Comparison of ENCODE assay signal across 12 cellular contexts in the genomic region with DNA sequence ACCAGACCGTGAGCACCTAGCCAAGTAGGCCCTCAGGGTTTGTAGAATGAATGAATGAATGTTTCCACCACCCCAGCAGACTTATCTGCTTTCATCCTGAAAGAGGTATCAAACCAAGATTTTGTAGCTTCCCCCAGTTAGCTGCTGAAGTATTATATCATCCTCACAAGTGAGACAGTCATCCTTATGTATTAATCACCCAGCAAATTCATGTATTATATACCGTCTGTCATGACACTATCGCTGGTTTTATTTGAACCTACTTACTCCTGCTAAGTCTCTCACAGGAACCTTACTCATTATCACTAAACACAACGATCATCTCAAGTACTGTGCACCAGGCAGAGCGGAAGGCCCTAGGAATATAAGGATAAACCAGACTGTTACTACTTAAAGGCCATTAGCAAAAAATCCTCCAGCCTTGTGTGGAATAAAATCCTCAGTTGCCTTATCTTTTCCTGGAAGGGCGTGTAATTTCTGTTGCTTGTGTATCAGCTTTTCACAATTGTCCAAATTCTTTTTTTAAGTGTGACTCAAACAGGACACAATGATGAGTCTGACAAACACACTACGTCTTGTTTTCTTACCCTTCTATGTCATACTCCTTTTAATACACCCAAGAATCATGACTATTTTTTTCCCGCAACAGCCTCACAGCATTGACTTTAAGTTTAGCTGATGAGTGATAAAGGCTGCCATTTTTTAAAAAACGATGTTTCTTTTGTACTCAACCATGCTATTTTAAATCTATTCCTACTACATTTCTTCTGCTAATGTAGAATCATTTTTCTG.
DNase-seq lines count a peak whose midpoint lies in the region; ATAC-seq and TF ChIP-seq lines count a peak whose summit lies in the region.
"Had no signal": no experiment of that assay in that cellular context is flagged by ENCODE, and none has a peak within 500 bp of the region (broad histone marks: within the 10 kb centered on the region; RNA-seq: fewer than 3 reads in every experiment).

No MANE protein-coding gene starts in this region.

- intact Hi-C loops in activated CD4-positive, alpha-beta memory T cell treated with anti-CD3 and anti-CD28 coated beads for 36 hours (cut with micrococcal nuclease) = loop anchor here (5.0 kb wide), 1 partner anchor 417 kb away; a partner anchor contains a TSS

- H3K27ac Mint-ChIP-seq in activated CD8-positive, alpha-beta memory T cell treated with anti-CD3 and anti-CD28 coated beads, Interleukin-2, amount 10 ng/mL, durations not matched to agents 7 days and 5 days = peak overlapping the region; percentile 99
- peak overlapping the region; percentile 94 for H3K27ac Mint-ChIP-seq in activated CD4-positive, alpha-beta memory T cell treated with anti-CD3 and anti-CD28 coated beads for 36 hours
- peak overlapping the region; percentile 90 to 93 for H3K27ac Mint-ChIP-seq in stimulated activated naive CD8-positive, alpha-beta T cell treated with anti-CD3 and anti-CD28 coated beads, Interleukin-15, amount 100 ng/mL, for 72 hours
- H3K27ac Mint-ChIP-seq in glutamatergic neuron (ENCODE audit: unreplicated experiment) = no peak overlapping the region

- H3K9ac ChIP-seq in fibroblast of lung (ENCODE audit: insufficient read depth, low read length) = peak overlapping the region; percentile 89
- H3K9ac ChIP-seq: parathyroid adenoma had no signal

- TF ChIP-seq CTCF in fibroblast of lung (conservative IDR thresholded peaks at IDR 0.05 in 1 of 2, IDR thresholded peaks at IDR 0.05 in 1 of 2; ENCODE audit: low read depth in 1 of 2, low read length in 2 of 2) (no peak), glutamatergic neuron (IDR thresholded peaks at IDR 0.05; ENCODE audit: partially characterized antibody, unreplicated experiment) (no peak)

- H3K36me3 Mint-ChIP-seq in activated CD8-positive, alpha-beta memory T cell treated with anti-CD3 and anti-CD28 coated beads, Interleukin-2, amount 10 ng/mL, durations not matched to agents 7 days and 5 days = peaks cover 56% of the 10 kb centered on the region
- peaks cover 84% of the 10 kb centered on the region for H3K36me3 Mint-ChIP-seq in activated CD4-positive, alpha-beta memory T cell treated with anti-CD3 and anti-CD28 coated beads for 36 hours
- H3K36me3 Mint-ChIP-seq in glutamatergic neuron (ENCODE audit: unreplicated experiment) = no peaks in the 10 kb centered on the region

- H3K4me3 ChIP-seq in fibroblast of lung (replicated peaks in 1 of 4; ENCODE audit: control extremely low read depth in 1 of 4, insufficient read depth in 1 of 4, low read depth in 3 of 4, low read length in 4 of 4) = peak overlapping the region; percentile 83 to 97 (median 87)

- no peaks in the 10 kb centered on the region for H3K9me3 ChIP-seq in fibroblast of lung (ENCODE audit: control insufficient read depth, insufficient read depth, low read depth, low read length)

- ATAC-seq in activated CD8-positive, alpha-beta memory T cell treated with anti-CD3 and anti-CD28 coated beads, Interleukin-2, amount 10 ng/mL, durations not matched to agents 7 days and 5 days = no peak
- no peak for ATAC-seq in stimulated activated naive CD8-positive, alpha-beta T cell treated with anti-CD3 and anti-CD28 coated beads, Interleukin-15, amount 100 ng/mL, for 72 hours

- H3K27me3 Mint-ChIP-seq in activated CD8-positive, alpha-beta memory T cell treated with anti-CD3 and anti-CD28 coated beads, Interleukin-2, amount 10 ng/mL, durations not matched to agents 7 days and 5 days = no peaks in the 10 kb centered on the region
- no peaks in the 10 kb centered on the region for H3K27me3 Mint-ChIP-seq in activated CD4-positive, alpha-beta memory T cell treated with anti-CD3 and anti-CD28 coated beads for 36 hours
- H3K27me3 Mint-ChIP-seq in stimulated activated naive CD8-positive, alpha-beta T cell treated with anti-CD3 and anti-CD28 coated beads, Interleukin-15, amount 100 ng/mL, for 72 hours = no peaks in the 10 kb centered on the region
- H3K27me3 Mint-ChIP-seq in glutamatergic neuron (ENCODE audit: unreplicated experiment) = no peaks in the 10 kb centered on the region

- H3K4me1 ChIP-seq in fibroblast of lung (ENCODE audit: control insufficient read depth, extremely low read depth, insufficient read depth, low read length) = peaks cover 14% of the 10 kb centered on the region

- H3K36me3 ChIP-seq in fibroblast of lung (ENCODE audit: control insufficient read depth, insufficient read depth, low read length) = peaks cover 14% of the 10 kb centered on the region

- H2AFZ ChIP-seq in fibroblast of lung (ENCODE audit: low read length) = no peak overlapping the region
- H2AFZ ChIP-seq: parathyroid adenoma had no signal

- H3K9me3 Mint-ChIP-seq in activated CD8-positive, alpha-beta memory T cell treated with anti-CD3 and anti-CD28 coated beads, Interleukin-2, amount 10 ng/mL, durations not matched to agents 7 days and 5 days (ENCODE audit: low read depth) = no peaks in the 10 kb centered on the region
- no peaks in the 10 kb centered on the region for H3K9me3 Mint-ChIP-seq in activated CD4-positive, alpha-beta memory T cell treated with anti-CD3 and anti-CD28 coated beads for 36 hours
- no peaks in the 10 kb centered on the region for H3K9me3 Mint-ChIP-seq in stimulated activated naive CD8-positive, alpha-beta T cell treated with anti-CD3 and anti-CD28 coated beads, Interleukin-15, amount 100 ng/mL, for 72 hours
- H3K9me3 Mint-ChIP-seq in glutamatergic neuron (ENCODE audit: unreplicated experiment) = no peaks in the 10 kb centered on the region

- H3K4me1 Mint-ChIP-seq in activated CD8-positive, alpha-beta memory T cell treated with anti-CD3 and anti-CD28 coated beads, Interleukin-2, amount 10 ng/mL, durations not matched to agents 7 days and 5 days = peaks cover 82% of the 10 kb centered on the region
- H3K4me1 Mint-ChIP-seq in activated CD4-positive, alpha-beta memory T cell treated with anti-CD3 and anti-CD28 coated beads for 36 hours (ENCODE audit: low read depth) = peaks cover 87% of the 10 kb centered on the region
- peaks cover 86% of the 10 kb centered on the region for H3K4me1 Mint-ChIP-seq in stimulated activated naive CD8-positive, alpha-beta T cell treated with anti-CD3 and anti-CD28 coated beads, Interleukin-15, amount 100 ng/mL, for 72 hours
- H3K4me1 Mint-ChIP-seq in glutamatergic neuron (ENCODE audit: low read depth, unreplicated experiment) = peaks cover 14% of the 10 kb centered on the region

- peak overlapping the region; percentile 89 for H3K27ac ChIP-seq in fibroblast of lung (ENCODE audit: insufficient read depth, low read length)
- H3K27ac ChIP-seq: parathyroid adenoma had no signal

- peak overlapping the region; percentile 27 for H3K4me3 Mint-ChIP-seq in activated CD8-positive, alpha-beta memory T cell treated with anti-CD3 and anti-CD28 coated beads, Interleukin-2, amount 10 ng/mL, durations not matched to agents 7 days and 5 days
- H3K4me3 Mint-ChIP-seq in activated CD4-positive, alpha-beta memory T cell treated with anti-CD3 and anti-CD28 coated beads for 36 hours = peak overlapping the region; percentile 83
- peak overlapping the region; percentile 74 to 82 for H3K4me3 Mint-ChIP-seq in stimulated activated naive CD8-positive, alpha-beta T cell treated with anti-CD3 and anti-CD28 coated beads, Interleukin-15, amount 100 ng/mL, for 72 hours
- no peak overlapping the region for H3K4me3 Mint-ChIP-seq in glutamatergic neuron (ENCODE audit: unreplicated experiment)

- peaks cover 85% of the 10 kb centered on the region for H3K79me2 ChIP-seq in fibroblast of lung (ENCODE audit: control insufficient read depth, insufficient read depth, low read length)

- no peaks in the 10 kb centered on the region for H4K20me1 ChIP-seq in fibroblast of lung (ENCODE audit: control insufficient read depth, extremely low read depth, insufficient read depth, low read length)

- no peak for DNase-seq in activated CD8-positive, alpha-beta memory T cell treated with anti-CD3 and anti-CD28 coated beads, Interleukin-2, amount 10 ng/mL, durations not matched to agents 7 days and 5 days
- no peak for DNase-seq in activated CD8-positive, alpha-beta memory T cell treated with anti-CD3 and anti-CD28 coated beads, Interleukin-2, amount 50 U/mL, for 4 hours
- no peak for DNase-seq in activated CD4-positive, alpha-beta memory T cell treated with anti-CD3 and anti-CD28 coated beads for 36 hours
- DNase-seq in fibroblast of lung (ENCODE audit: low read depth in 2 of 2) = peak in 1 of 2 donors; percentile 80
- peak in 1 of 2 donors; percentile 4 for DNase-seq in stimulated activated naive CD8-positive, alpha-beta T cell treated with anti-CD3 and anti-CD28 coated beads, Interleukin-15, amount 100 ng/mL, for 72 hours
- DNase-seq in DMS53 (lab: John Stamatoyannopoulos, UW) = no peak
- DNase-seq in glutamatergic neuron = no peak
- no peak for DNase-seq in ureter (ENCODE audit: low spot score)
- DNase-seq: DMS 273 treated with DMSO at 0.1 percent for 48 hours, Karpas-422, SIG-M5 had no signal

- POLR2A ChIA-PET in activated CD4-positive, alpha-beta memory T cell treated with anti-CD3 and anti-CD28 coated beads for 36 hours (lab: Charles Lee) = interaction anchor here (0.9 to 6.6 kb wide), 5 partner anchors 13 to 70 kb away, joined by 3 to 40 read pairs (median 5); no protein-coding TSS in a partner anchor

- H3K27me3 ChIP-seq in fibroblast of lung (ENCODE audit: control insufficient read depth, insufficient read depth, low read length) = no peaks in the 10 kb centered on the region

- CTCF ChIA-PET in activated CD8-positive, alpha-beta memory T cell treated with anti-CD3 and anti-CD28 coated beads, Interleukin-2, amount 10 ng/mL, durations not matched to agents 7 days and 5 days (lab: Charles Lee) = interaction anchor here (0.9 to 5.7 kb wide), 5 partner anchors 12 to 47 kb away, joined by 3 to 49 read pairs (median 4); no protein-coding TSS in a partner anchor
- CTCF ChIA-PET in activated CD4-positive, alpha-beta memory T cell treated with anti-CD3 and anti-CD28 coated beads for 36 hours (lab: Charles Lee) = interaction anchor here (0.7 to 2.4 kb wide), 3 partner anchors 13 to 130 kb away, joined by 3 to 16 read pairs (median 3); no protein-coding TSS in a partner anchor

- peak overlapping the region; percentile 97 for H3K4me2 ChIP-seq in fibroblast of lung (ENCODE audit: extremely low read depth, insufficient read depth, low read length)
